29 cellular contexts compared by ENCODE assay signal in the genomic region with DNA sequence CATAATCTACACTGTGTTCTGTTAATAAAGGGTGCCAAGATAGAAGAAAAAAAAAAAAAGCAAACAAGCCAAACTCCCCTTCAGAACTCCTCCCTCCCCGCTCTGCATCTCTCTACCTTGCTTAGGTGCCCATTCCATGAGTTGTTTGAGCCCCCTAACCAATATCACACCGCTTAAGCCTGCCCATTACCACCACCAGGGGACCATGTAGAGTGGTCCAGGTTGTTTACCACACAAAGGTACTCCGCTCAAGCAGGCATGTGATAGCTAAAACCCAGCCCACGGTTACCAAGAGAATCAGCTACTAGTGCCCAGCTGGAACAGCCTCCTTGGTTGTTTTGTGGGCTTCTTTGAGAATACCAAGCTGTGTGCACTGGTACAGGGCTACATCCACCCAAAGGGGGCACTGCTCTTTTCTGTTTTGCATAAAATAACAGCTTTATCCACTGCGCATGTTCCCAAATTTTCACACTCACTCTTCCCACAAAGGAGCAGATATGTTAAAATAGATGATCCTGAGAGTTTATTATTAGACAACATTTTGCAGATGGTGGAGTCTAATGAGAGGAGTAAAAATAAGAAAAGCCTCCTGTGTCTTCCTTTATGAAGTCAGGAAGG.
DNase-seq lines count a peak whose midpoint lies in the region; ATAC-seq, FAIRE-seq and TF ChIP-seq lines count a peak whose summit lies in the region.
"Had no signal": no experiment of that assay in that cellular context is flagged by ENCODE, and none has a peak within 500 bp of the region (broad histone marks: within the 10 kb centered on the region; RNA-seq: fewer than 3 reads in every experiment).

No MANE protein-coding gene starts in this region.

- no peak for TF ChIP-seq POLR2A in HepG2 (IDR thresholded peaks at IDR 0.05; ENCODE audit: insufficient read depth in 1 of 2, low read depth in 2 of 2, low read length in 2 of 2)
- TF ChIP-seq POLR2A in right lobe of liver (IDR thresholded peaks at IDR 0.05) = no peak

- H3K27ac ChIP-seq in HepG2 (ENCODE audit: extremely low read length, insufficient read depth, low read length) (no peak overlapping the region), right lobe of liver (no peak overlapping the region)
- H3K27ac ChIP-seq: left ventricle myocardium inferior, SJCRH30, thoracic aorta had no signal

- H3K9me3 Mint-ChIP-seq in Caco-2 (ENCODE audit: unreplicated experiment) = no peaks in the 10 kb centered on the region
- H3K9me3 Mint-ChIP-seq: activated naive CD4-positive, alpha-beta T cell treated with anti-CD3 and anti-CD28 coated beads for 36 hours; nephron; T-helper 2 cell treated with Interferon-gamma antibody and Interleukin-4, amounts not matched to agents 5 μg/mL and 100 μg/mL, for 36 hours had no signal

- no peak overlapping the region for H2AFZ ChIP-seq in HepG2 (ENCODE audit: low read length)

- no peaks in the 10 kb centered on the region for H4K20me1 ChIP-seq in HepG2 (ENCODE audit: insufficient read depth, low read length)

- TF ChIP-seq CTCF in HepG2 (CRISPR knock-in tag; IDR thresholded peaks at IDR 0.05) (no peak), right lobe of liver (IDR thresholded peaks at IDR 0.05) (no peak), Caco-2 (IDR thresholded peaks at IDR 0.05; ENCODE audit: insufficient read depth in 1 of 2, low read depth in 1 of 2, low read length in 1 of 2, severe bottlenecking in 1 of 2, unreplicated experiment in 1 of 2) (peak in 1 of 2 experiments; percentile 33), GM20000 (IDR thresholded peaks at IDR 0.05; ENCODE audit: extremely low read depth, missing control alignments) (no peak)

- ATAC-seq in HepG2 (peak; percentile 50), right lobe of liver (no peak)

- no peak overlapping the region for H3K9ac ChIP-seq in HepG2 (ENCODE audit: insufficient read depth, low read depth, low read length)

- no peak for DNase-seq in HepG2 (ENCODE audit: low spot score)
- no peak for DNase-seq in right lobe of liver
- peak; percentile 22 for DNase-seq in SK-MEL-5 (ENCODE audit: low read depth, low spot score)
- DNase-seq in fibroblast of peridontal ligament (ENCODE audit: extremely low read depth) = peak; percentile 6
- no peak for DNase-seq in LoVo (ENCODE audit: low spot score)
- DNase-seq in Caco-2 = no peak
- DNase-seq in GM20000 (ENCODE audit: low spot score) = no peak
- no peak for DNase-seq in hypothalamus (lab: John Stamatoyannopoulos, UW)
- DNase-seq: ACHN; activated CD4-positive, CD25-positive, alpha-beta regulatory T cell treated with anti-CD3 and anti-CD28 coated beads, Interleukin-2, amount 50 U/mL, for 72 hours; activated CD8-positive, alpha-beta memory T cell treated with anti-CD3 and anti-CD28 coated beads for 24 hours; activated naive CD4-positive, alpha-beta T cell treated with anti-CD3 and anti-CD28 coated beads for 36 hours; activated T-cell treated with anti-CD3 and anti-CD28 coated beads, Interleukin-2, amount 50 U/mL, for 48 hours; amygdala; caudate nucleus; DMS153; immature natural killer cell; left ventricle myocardium inferior; NCI-H1417 treated with DMSO at 0.1 percent for 48 hours; NCI-H526 treated with DMSO at 0.1 percent for 48 hours; stimulated activated CD4-positive, alpha-beta T cell treated with anti-CD3 and anti-CD28 coated beads, Interleukin-2, amount 100 ng/mL, for 24 hours; stimulated activated naive CD4-positive, alpha-beta T cell had no signal

- POLR2A ChIA-PET in HepG2 (lab: Yijun Ruan, JAX) = no interaction called here
- POLR2A ChIA-PET in Caco-2 (lab: Charles Lee) = no interaction called here

- H3K27me3 ChIP-seq in HepG2 (ENCODE audit: control insufficient read depth in 1 of 2, insufficient read depth in 2 of 2, low read length in 2 of 2) (no peaks in the 10 kb centered on the region), right lobe of liver (no peaks in the 10 kb centered on the region), Caco-2 (replicated peaks; ENCODE audit: control insufficient read depth, insufficient read depth, low read length) (no peaks in the 10 kb centered on the region)

- H3K36me3 Mint-ChIP-seq in Caco-2 (ENCODE audit: insufficient read depth, unreplicated experiment) = no peaks in the 10 kb centered on the region
- H3K36me3 Mint-ChIP-seq: CD14-positive monocyte, immature natural killer cell had no signal

- intact Hi-C loops in HepG2 (cut with micrococcal nuclease; ENCODE audit: unreplicated experiment) = no loop called here
- intact Hi-C loops in right lobe of liver (cut with DNase I) = no loop called here
- intact Hi-C loops in Caco-2 (cut with micrococcal nuclease; ENCODE audit: unreplicated experiment) = no loop called here

- H3K4me2 ChIP-seq in HepG2 (ENCODE audit: low read depth, low read length) = no peak overlapping the region

- H3K4me1 Mint-ChIP-seq in Caco-2 (ENCODE audit: low read depth, unreplicated experiment) = no peaks in the 10 kb centered on the region
- H3K4me1 Mint-ChIP-seq: CD14-positive monocyte, immature natural killer cell, nephron had no signal

- CTCF ChIA-PET in HepG2 (lab: Yijun Ruan, JAX; ENCODE audit: low intra/inter-chr PET ratio, low total read pairs) (no interaction called here), Caco-2 (lab: Charles Lee) (interaction anchor here (0.5 to 0.6 kb wide), 2 partner anchors 33 to 372 kb away, joined by 3 read pairs; no protein-coding TSS in a partner anchor)

- no peak overlapping the region for H3K27ac Mint-ChIP-seq in Caco-2 (ENCODE audit: unreplicated experiment)
- H3K27ac Mint-ChIP-seq: activated naive CD4-positive, alpha-beta T cell treated with anti-CD3 and anti-CD28 coated beads for 36 hours; CD14-positive monocyte; immature natural killer cell; nephron; progenitor cell of endocrine pancreas; T-helper 2 cell treated with Interferon-gamma antibody and Interleukin-4, amounts not matched to agents 5 μg/mL and 100 μg/mL, for 36 hours had no signal

- H3K27me3 Mint-ChIP-seq in Caco-2 (ENCODE audit: insufficient read depth, unreplicated experiment) = no peaks in the 10 kb centered on the region
- H3K27me3 Mint-ChIP-seq: progenitor cell of endocrine pancreas had no signal

- no peak for FAIRE-seq in HepG2 (lab: Jason Lieb, UNC)
- FAIRE-seq: H54 had no signal

- BruUV-seq in HepG2 (replicated peaks; lab: Mats Ljungman, UMichigan) = no TSS peak
- no TSS peak for BruUV-seq in Caco-2 (replicated peaks; lab: Mats Ljungman, UMichigan)

- H3K4me1 ChIP-seq in HepG2 (ENCODE audit: insufficient read depth, low read length) = peaks cover 12% of the 10 kb centered on the region
- H3K4me1 ChIP-seq in right lobe of liver = no peaks in the 10 kb centered on the region
- no peaks in the 10 kb centered on the region for H3K4me1 ChIP-seq in Caco-2
- H3K4me1 ChIP-seq: left ventricle myocardium inferior, SJCRH30 had no signal

- in situ Hi-C loops in HepG2 (cut with HindIII; ENCODE audit: extremely low pct_ligation_motif_present, low pct_unique_long_range_greater_than_20kb) = loop anchor here (25.0 kb wide), 1 partner anchor 1009 kb away; no protein-coding TSS in a partner anchor
- in situ Hi-C loops in SK-MEL-5 (cut with HindIII; ENCODE audit: low pct_unique_long_range_greater_than_20kb, low sequenced_read_pairs) = no loop called here

- H3K36me3 ChIP-seq in HepG2 (replicated peaks in 1 of 2; ENCODE audit: control insufficient read depth in 1 of 2, insufficient read depth in 2 of 2, low read length in 2 of 2) = no peaks in the 10 kb centered on the region
- no peaks in the 10 kb centered on the region for H3K36me3 ChIP-seq in right lobe of liver
- H3K36me3 ChIP-seq in Caco-2 (ENCODE audit: control insufficient read depth, insufficient read depth, low read length) = no peaks in the 10 kb centered on the region
- H3K36me3 ChIP-seq: left ventricle myocardium inferior, SJCRH30, thoracic aorta had no signal

- H3K9me3 ChIP-seq in HepG2 (ENCODE audit: low read length) (no peaks in the 10 kb centered on the region), right lobe of liver (no peaks in the 10 kb centered on the region), Caco-2 (no peaks in the 10 kb centered on the region)
- H3K9me3 ChIP-seq: left ventricle myocardium inferior, SJCRH30, thoracic aorta had no signal

- no peak for TF ChIP-seq EP300 in HepG2 (IDR thresholded peaks at IDR 0.05; ENCODE audit: low read depth in 2 of 2, low read length in 2 of 2)
- TF ChIP-seq EP300 in HepG2 (CRISPR knock-in tag; IDR thresholded peaks at IDR 0.05; ENCODE audit: borderline replicate concordance) = no peak

- no peak for TF ChIP-seq RAD21 in HepG2 (CRISPR knock-in tag; IDR thresholded peaks at IDR 0.05)

- no peaks in the 10 kb centered on the region for H3K79me2 ChIP-seq in HepG2 (ENCODE audit: insufficient read depth, low read length)

- no peak overlapping the region for H3K4me3 Mint-ChIP-seq in Caco-2 (ENCODE audit: unreplicated experiment)
- H3K4me3 Mint-ChIP-seq: activated naive CD4-positive, alpha-beta T cell treated with anti-CD3 and anti-CD28 coated beads for 36 hours; CD14-positive monocyte; immature natural killer cell; nephron; T-helper 2 cell treated with Interferon-gamma antibody and Interleukin-4, amounts not matched to agents 5 μg/mL and 100 μg/mL, for 36 hours had no signal

- no peak overlapping the region for H3K4me3 ChIP-seq in HepG2 (replicated peaks in 1 of 3; ENCODE audit: insufficient read depth in 1 of 3, low read depth in 2 of 3, low read length in 3 of 3)
- no peak overlapping the region for H3K4me3 ChIP-seq in right lobe of liver
- no peak overlapping the region for H3K4me3 ChIP-seq in Caco-2 (ENCODE audit: low read depth, low read length)
- H3K4me3 ChIP-seq: left ventricle myocardium inferior, SJCRH30, thoracic aorta had no signal

- 96% methylated on average over 5 of the region's 5 CpGs for WGBS in HepG2 (ENCODE audit: low lambda C conversion rate)
- WGBS in right lobe of liver (ENCODE audit: insufficient coverage, low coverage, low lambda C conversion rate, missing lambda C conversion rate) = 69% methylated on average over 5 of the region's 5 CpGs

TF ChIP-seq in HepG2, 621 proteins besides CTCF, POLR2A, EP300 and RAD21 (continues in another document):
- 0 out of 2 replicates have a peak, but pooled peaks have one; percentile 2 for TF ChIP-seq SMC3 (IDR thresholded peaks at IDR 0.05; ENCODE audit: low read length)
- no peak for TF ChIP-seq ZEB1 (IDR thresholded peaks at IDR 0.05; ENCODE audit: insufficient replicate concordance, low read depth)
- no peak for TF ChIP-seq CBX2 (IDR thresholded peaks at IDR 0.05; ENCODE audit: low read depth, low read length)
- no peak for TF ChIP-seq CBX2 (CRISPR knock-in tag; IDR thresholded peaks at IDR 0.05; ENCODE audit: low read depth)

Comparison
In these comparisons a context has a peak if more than half of its experiments do, and no peak if none do; other contexts are left out.
1. DNase-seq: peak in SK-MEL-5 (single experiment) and fibroblast of peridontal ligament (single experiment); none in HepG2 (single experiment), right lobe of liver (0 of 3), LoVo (single experiment), Caco-2 (0 of 2), GM20000 (single experiment) and hypothalamus (0 of 51).